In genomic region chrX:40009890-40010289, GRCh38 we compare ENCODE assay signal across 12 cellular contexts.
DNase-seq lines count a peak whose midpoint lies in the region; ATAC-seq and TF ChIP-seq lines count a peak whose summit lies in the region.
"Had no signal": no experiment of that assay in that cellular context is flagged by ENCODE, and none has a peak within 500 bp of the region (broad histone marks: within the 10 kb centered on the region; RNA-seq: fewer than 3 reads in every experiment).

No MANE protein-coding gene starts in this region.

- H3K27ac ChIP-seq in iPS-20b (ENCODE audit: low read length) (no peak overlapping the region), left lung (no peak overlapping the region)
- H3K27ac ChIP-seq: neutrophil, SJSA1 had no signal

- DNase-seq in stimulated activated naive CD4-positive, alpha-beta T cell treated with Interleukin-2 at 50 U/mL for 16 hours (lab: John Stamatoyannopoulos, UW): peak; percentile 1
- DNase-seq in stimulated activated naive CD4-positive, alpha-beta T cell (lab: John Stamatoyannopoulos, UW): no peak
- DNase-seq in WTC11 (ENCODE audit: low spot score) (peak; percentile 18), left lung (no peak), HuH-7.5 (ENCODE audit: low spot score) (no peak), AG08396 (ENCODE audit: low spot score) (no peak)
- DNase-seq: MG63, NCI-H774 had no signal

- no peaks in the 10 kb centered on the region for H3K9me3 Mint-ChIP-seq in WTC11

- H3K27me3 ChIP-seq in iPS-20b (ENCODE audit: insufficient read depth, low read length) (peaks cover 93% of the 10 kb centered on the region), left lung (peaks cover 69 to 76% of the 10 kb centered on the region in 2 donors)
- H3K27me3 ChIP-seq: MG63, SJSA1 had no signal

- peaks cover 63% of the 10 kb centered on the region for H3K27me3 Mint-ChIP-seq in WTC11 (ENCODE audit: low read depth)

- no peaks in the 10 kb centered on the region for H3K36me3 Mint-ChIP-seq in WTC11

- POLR2A ChIA-PET in WTC11 (lab: Charles Lee): no interaction called here

- H3K27ac Mint-ChIP-seq in WTC11: no peak overlapping the region

- peaks cover 33% of the 10 kb centered on the region for H3K4me1 Mint-ChIP-seq in WTC11

- H3K9me3 ChIP-seq in iPS-20b (ENCODE audit: insufficient read depth, low read depth, low read length) (no peaks in the 10 kb centered on the region), left lung (no peaks in the 10 kb centered on the region)
- H3K9me3 ChIP-seq: MG63, neutrophil, SJSA1 had no signal

- CTCF ChIA-PET in WTC11 (lab: Charles Lee): interaction anchor here (0.6 to 2.4 kb wide), 5 partner anchors 21 to 356 kb away, joined by 3 to 8 read pairs (median 3); no protein-coding TSS in a partner anchor

- no peak for ATAC-seq in WTC11
- ATAC-seq in left lung: no peak
- no peak for ATAC-seq in GM18502 (IDR thresholded peaks at IDR 0.05; ENCODE audit: poor library complexity, unreplicated experiment)

- H3K9ac ChIP-seq in iPS-20b (ENCODE audit: low read depth, low read length): no peak overlapping the region

- intact Hi-C loops in left lung (cut with DNase I): loop anchor here in 1 of 2 donors (10.0 kb wide), 1 partner anchor 165 kb away; no protein-coding TSS in a partner anchor

- H3K4me3 ChIP-seq in iPS-20b (ENCODE audit: low read length): peak overlapping the region; percentile 52; the same call in 1 of the 2 replicates
- H3K4me3 ChIP-seq in left lung: no peak overlapping the region
- H3K4me3 ChIP-seq: MG63, SJSA1 had no signal

- H3K4me1 ChIP-seq in iPS-20b (ENCODE audit: insufficient read depth, low read length) (peaks cover 12% of the 10 kb centered on the region; the same call in 1 of the 2 replicates), left lung (peaks cover 5 to 59% of the 10 kb centered on the region in 2 donors)

- H3K36me3 ChIP-seq in iPS-20b (ENCODE audit: insufficient read depth, low read depth, low read length) (no peaks in the 10 kb centered on the region), left lung (no peaks in the 10 kb centered on the region)
- H3K36me3 ChIP-seq: MG63, neutrophil, SJSA1 had no signal

- H3K4me3 Mint-ChIP-seq in WTC11: peak overlapping the region; percentile 81

- TF ChIP-seq CTCF in WTC11 (IDR thresholded peaks at IDR 0.05): no peak
- no peak for TF ChIP-seq CTCF in left lung (IDR thresholded peaks at IDR 0.05)

TF ChIP-seq in WTC11, 78 proteins besides CTCF, POLR2A, EP300 and RAD21 (continues in another document):
- TF ChIP-seq ZNF281 (CRISPR knock-in tag; IDR thresholded peaks at IDR 0.05) (no peak), ESRRA (CRISPR knock-in tag; IDR thresholded peaks at IDR 0.05; ENCODE audit: borderline replicate concordance) (no peak), ZNF232 (CRISPR knock-in tag; IDR thresholded peaks at IDR 0.05) (no peak), FOXP4 (CRISPR knock-in tag; IDR thresholded peaks at IDR 0.05) (no peak), IRF2 (CRISPR knock-in tag; IDR thresholded peaks at IDR 0.05; ENCODE audit: borderline replicate concordance, low read depth) (no peak), OVOL2 (CRISPR knock-in tag; IDR thresholded peaks at IDR 0.05; ENCODE audit: borderline replicate concordance) (no peak), NFATC4 (CRISPR knock-in tag; IDR thresholded peaks at IDR 0.05) (no peak), ZNF219 (CRISPR knock-in tag; IDR thresholded peaks at IDR 0.05; ENCODE audit: borderline replicate concordance) (no peak), STAT6 (CRISPR knock-in tag; conservative IDR thresholded peaks at IDR 0.05; ENCODE audit: low read depth) (no peak), AFF4 (CRISPR knock-in tag; IDR thresholded peaks at IDR 0.05; ENCODE audit: borderline replicate concordance) (no peak), TP53 (CRISPR knock-in tag; IDR thresholded peaks at IDR 0.05) (no peak), RORB (CRISPR knock-in tag; IDR thresholded peaks at IDR 0.05) (no peak), CDX4 (CRISPR knock-in tag; IDR thresholded peaks at IDR 0.05; ENCODE audit: borderline replicate concordance) (no peak), ZNF671 (CRISPR knock-in tag; IDR thresholded peaks at IDR 0.05) (no peak)

Comparison
In these comparisons a context has a peak if more than half of its experiments do, and no peak if none do; other contexts are left out.
1. DNase-seq: peak in stimulated activated naive CD4-positive, alpha-beta T cell treated with Interleukin-2 at 50 U/mL for 16 hours (single experiment) and WTC11 (single experiment); none in stimulated activated naive CD4-positive, alpha-beta T cell (0 of 6), left lung (0 of 2), HuH-7.5 (single experiment) and AG08396 (single experiment).